ENCODE assay signal across 9 cellular contexts in the genomic region with DNA sequence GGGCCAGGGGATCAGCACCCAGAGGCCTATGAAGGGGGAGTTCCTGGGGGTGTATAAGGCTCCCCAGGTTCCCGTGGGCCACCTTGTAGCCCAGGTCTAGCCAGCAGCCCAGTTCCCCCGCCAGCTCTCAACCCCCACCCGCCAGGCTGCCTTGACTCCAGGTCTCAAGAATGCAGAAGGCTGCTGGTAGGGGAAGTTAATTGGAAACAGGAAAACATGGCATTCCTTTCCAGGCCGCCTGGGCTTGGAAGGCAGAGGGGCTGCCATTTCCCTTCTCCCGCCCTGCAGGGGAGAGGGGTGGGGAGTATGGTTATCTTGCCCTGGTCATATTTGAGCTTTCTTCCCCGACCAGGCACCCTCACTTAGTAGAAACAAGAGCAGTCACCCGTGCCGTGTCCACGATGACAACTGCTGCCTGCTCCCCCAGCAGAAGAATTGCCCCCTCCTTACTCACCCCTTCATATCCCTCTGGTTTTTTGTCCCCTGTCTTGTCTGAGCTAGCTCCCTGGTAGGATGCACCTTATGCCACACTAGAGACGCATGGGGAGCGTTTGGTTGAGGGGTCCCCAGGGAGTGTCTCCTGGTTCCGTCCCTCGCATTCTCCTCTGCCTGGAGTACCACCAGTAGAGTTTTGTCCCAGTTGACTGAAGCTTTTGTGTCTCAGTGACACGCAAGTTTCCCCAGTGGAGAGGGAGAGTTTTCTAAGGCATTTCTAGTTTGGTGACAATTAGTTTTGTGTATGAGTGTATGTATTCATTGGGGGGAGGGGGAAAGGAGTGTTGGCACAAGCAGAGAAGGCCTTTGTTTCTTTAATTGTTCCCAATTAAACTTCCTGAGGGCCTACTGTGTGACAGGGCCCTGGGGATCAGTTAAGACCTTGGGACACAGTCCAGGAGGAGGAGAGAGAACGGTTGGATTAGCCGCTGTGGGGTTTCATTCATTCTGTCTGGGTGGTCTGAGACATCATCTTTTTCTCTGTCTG. TPM values are rescaled to one million over a fixed set of nuclear protein-coding genes. Genes with fewer than 3 reads are reported as not detected.
DNase-seq lines count a peak whose midpoint lies in the region; ATAC-seq and TF ChIP-seq lines count a peak whose summit lies in the region.
"Had no signal": no experiment of that assay in that cellular context is flagged by ENCODE, and none has a peak within 500 bp of the region (broad histone marks: within the 10 kb centered on the region; RNA-seq: fewer than 3 reads in every experiment).

No MANE protein-coding gene starts in this region.

- in situ Hi-C loops in gastrocnemius medialis (cut with MboI; ENCODE audit: low sequenced_read_pairs in 4 of 4), result no loop called here

- peak overlapping the region; percentile 92 to 100 (median 99) for H3K27ac ChIP-seq in gastrocnemius medialis

- H3K9ac ChIP-seq in ES-I3 (ENCODE audit: low read depth, low read length), result peak overlapping the region; percentile 20; the same call in 1 of the 2 replicates

- intact Hi-C loops in gastrocnemius medialis (cut with DNase I; ENCODE audit: low total_unique reads), result no loop called here

- H3K4me1 ChIP-seq in ES-I3 (ENCODE audit: insufficient read depth, low read length), result peaks cover 28% of the 10 kb centered on the region
- H3K4me1 ChIP-seq in gastrocnemius medialis, result peaks cover 36 to 56% of the 10 kb centered on the region in 2 donors

- DNase-seq in UCSD-AML1 (lab: John Stamatoyannopoulos, UW; ENCODE audit: unreplicated experiment) (peak; percentile 21), glutamatergic neuron (peak; percentile 37), gastrocnemius medialis (no peak), COLO668 (lab: John Stamatoyannopoulos, UW; ENCODE audit: unreplicated experiment) (no peak), mucosa of gallbladder (ENCODE audit: low spot score) (no peak)
- DNase-seq: SIG-M5 had no signal

- H3K4me3 ChIP-seq in gastrocnemius medialis, result no peak overlapping the region
- H3K4me3 ChIP-seq: adrenal gland had no signal

- no peaks in the 10 kb centered on the region for H3K36me3 Mint-ChIP-seq in glutamatergic neuron (ENCODE audit: unreplicated experiment)

- H3K27me3 Mint-ChIP-seq in glutamatergic neuron (ENCODE audit: unreplicated experiment), result peaks cover 2% of the 10 kb centered on the region

- H3K36me3 ChIP-seq in ES-I3 (ENCODE audit: insufficient read depth, low read length) (no peaks in the 10 kb centered on the region), gastrocnemius medialis (no peaks in the 10 kb centered on the region)
- H3K36me3 ChIP-seq: adrenal gland had no signal

- TF ChIP-seq CTCF in glutamatergic neuron (IDR thresholded peaks at IDR 0.05; ENCODE audit: partially characterized antibody, unreplicated experiment) (no peak), gastrocnemius medialis (IDR thresholded peaks at IDR 0.05 in 4 of 5, conservative IDR thresholded peaks at IDR 0.05 in 1 of 5) (no peak)

- peaks cover 6% of the 10 kb centered on the region for H3K9me3 Mint-ChIP-seq in glutamatergic neuron (ENCODE audit: unreplicated experiment)

- H3K9me3 ChIP-seq in ES-I3 (ENCODE audit: control insufficient read depth, insufficient read depth, low read length) (no peaks in the 10 kb centered on the region), gastrocnemius medialis (no peaks in the 10 kb centered on the region)
- H3K9me3 ChIP-seq: adrenal gland had no signal

- ATAC-seq in gastrocnemius medialis, result no peak
- no peak for ATAC-seq in HG03159 (IDR thresholded peaks at IDR 0.05; ENCODE audit: unreplicated experiment)

- no peaks in the 10 kb centered on the region for H3K27me3 ChIP-seq in gastrocnemius medialis
- H3K27me3 ChIP-seq: adrenal gland had no signal

- TF ChIP-seq POLR2A in gastrocnemius medialis (IDR thresholded peaks at IDR 0.05), result no peak

- peaks cover 30% of the 10 kb centered on the region for H3K4me1 Mint-ChIP-seq in glutamatergic neuron (ENCODE audit: low read depth, unreplicated experiment)

- H3K4me3 Mint-ChIP-seq in glutamatergic neuron (ENCODE audit: unreplicated experiment), result peak overlapping the region; percentile 54

- H3K27ac Mint-ChIP-seq in glutamatergic neuron (ENCODE audit: unreplicated experiment), result peak overlapping the region; percentile 77

RNA-seq across cellular contexts. Expression of a gene that starts 4.5 kb away (rescaled TPM):
- total RNA-seq in glutamatergic neuron (ENCODE audit: unreplicated experiment), result 55.5 TPM
- 10 to 100 TPM in 3 of 4 donors, 1 to 10 TPM in 1; 8.4 to 35.2 (median 28.7) TPM for total RNA-seq in gastrocnemius medialis
- total RNA-seq in mucosa of gallbladder, result 20.9 TPM

RNA-seq across cellular contexts. Expression of a gene that starts 40.5 kb away (rescaled TPM):
- total RNA-seq in glutamatergic neuron (ENCODE audit: unreplicated experiment) (not detected), gastrocnemius medialis (not detected), mucosa of gallbladder (1.2 TPM)

Comparison
In these comparisons a context has a peak if more than half of its experiments do, and no peak if none do; other contexts are left out.
1. DNase-seq: peak in UCSD-AML1 (single experiment) and glutamatergic neuron (single experiment); none in gastrocnemius medialis (0 of 2), COLO668 (single experiment) and mucosa of gallbladder (single experiment).